ENCODE assay signal across 8 cellular contexts in genomic region chr10:100912609-100913469, GRCh38. TPM values are rescaled to one million over a fixed set of nuclear protein-coding genes. Genes with fewer than 3 reads are reported as not detected.
DNase-seq lines count a peak whose midpoint lies in the region; ATAC-seq, FAIRE-seq and TF ChIP-seq lines count a peak whose summit lies in the region.

Gene SLF2, plus strand, starts transcription at chr10:100912963. Its CDS starts 148 bp downstream, at chr10:100913111.

- H3K36me3 ChIP-seq in right atrium auricular region (peaks cover 13% of the 10 kb centered on the region), psoas muscle (ENCODE audit: insufficient read depth in 1 of 2, low read depth in 1 of 2) (peaks cover 0 to 23% of the 10 kb centered on the region in 2 donors)

- H3K27ac ChIP-seq in right atrium auricular region = peak within 1 kb of the TSS; percentile 97 to 99
- peak within 1 kb of the TSS; percentile 87 for H3K27ac ChIP-seq in psoas muscle

- peak; percentile 89 for FAIRE-seq in urothelium cell line (lab: Jason Lieb, UNC)

- no peak for TF ChIP-seq CTCF in right atrium auricular region (IDR thresholded peaks at IDR 0.05)
- no peak for TF ChIP-seq CTCF in psoas muscle (IDR thresholded peaks at IDR 0.05)

- H3K27me3 ChIP-seq in right atrium auricular region (no peaks in the 10 kb centered on the region), psoas muscle (ENCODE audit: insufficient read depth in 3 of 3, low read length in 2 of 3) (no peaks in the 10 kb centered on the region)

- no peaks in the 10 kb centered on the region for H3K9me3 ChIP-seq in right atrium auricular region
- no peaks in the 10 kb centered on the region for H3K9me3 ChIP-seq in psoas muscle

- intact Hi-C loops in T-helper 2 cell treated with Interferon-gamma antibody and Interleukin-4, amounts not matched to agents 100 ng/mL and 5 ng/mL, for 36 hours (cut with micrococcal nuclease) = loop anchor here (1.0 to 5.0 kb wide), 5 partner anchors 74 to 1734 kb away; partner anchors contain the start of genes ERLIN1, MRPL43 and TWNK
- intact Hi-C loops in psoas muscle (cut with DNase I) = no loop called here

- peaks cover 0 to 25% of the 10 kb centered on the region in 2 donors for H3K4me1 ChIP-seq in right atrium auricular region
- peaks cover 25% of the 10 kb centered on the region for H3K4me1 ChIP-seq in psoas muscle

- peak; percentile 53 for DNase-seq in NCI-H187 treated with DMSO at 0.1 percent for 48 hours (lab: John Stamatoyannopoulos, UW)
- DNase-seq in anterior cingulate cortex (lab: John Stamatoyannopoulos, UW) = peak; percentile 71 to 99 (median 97)
- DNase-seq in right atrium auricular region (ENCODE audit: low spot score) = peak; percentile 99
- peak; percentile 97 to 98 for DNase-seq in psoas muscle
- peak; percentile 99 for DNase-seq in urothelium cell line (ENCODE audit: low spot score)

- peak; percentile 82 for ATAC-seq in GM18499 (IDR thresholded peaks at IDR 0.05; ENCODE audit: insufficient read depth, unreplicated experiment)
- ATAC-seq in HG02943 (IDR thresholded peaks at IDR 0.05; ENCODE audit: low read depth, unreplicated experiment) = peak; percentile 96
- peak; percentile 94 to 97 (median 96) for ATAC-seq in psoas muscle

- H3K4me3 ChIP-seq in right atrium auricular region (peak within 1 kb of the TSS; percentile 99 to 100), psoas muscle (peak within 1 kb of the TSS; percentile 95)

- WGBS in psoas muscle, 3 donors = 0% methylated on average over 58 to 71 of the region's 71 CpGs

RNA-seq across cellular contexts. Expression of gene SLF2, which starts in this region (rescaled TPM):
- 41.3 TPM in 2 replicates for total RNA-seq in T-helper 2 cell treated with Interferon-gamma antibody and Interleukin-4, amounts not matched to agents 100 ng/mL and 5 ng/mL, for 36 hours
- total RNA-seq in right atrium auricular region = 10 to 100 TPM; 11.5 to 12.3 TPM
- 10 to 100 TPM; 11.5 to 26.9 (median 21.0) TPM for total RNA-seq in psoas muscle
- polyA plus RNA-seq in psoas muscle = 10 to 100 TPM in 2 of 3 donors, 1 to 10 TPM in 1; 8.0 to 20.3 (median 11.5) TPM

Comparison
In these comparisons a context has a peak if more than half of its experiments do, and no peak if none do; other contexts are left out.
1. Peak in every context shown above with its lines: DNase-seq, ATAC-seq, H3K4me3 ChIP-seq and H3K27ac ChIP-seq.